ENCODE assay signal across 25 cellular contexts in genomic region chr11:8222820-8223512, GRCh38. TPM values are rescaled to one million over a fixed set of nuclear protein-coding genes. Genes with fewer than 3 reads are reported as not detected.
A peak's percentile ranks its signal among the peaks of the same experiment; 100 is the strongest.
DNase-seq lines count a peak whose midpoint lies in the region; ATAC-seq, FAIRE-seq and TF ChIP-seq lines count a peak whose summit lies in the region.
"Had no signal": no experiment of that assay in that cellular context is flagged by ENCODE, and none has a peak within 500 bp of the region (broad histone marks: within the 10 kb centered on the region; RNA-seq: fewer than 3 reads in every experiment).

No MANE protein-coding gene starts in this region.

- intact Hi-C loops in kidney (cut with DNase I) = loop anchor here (5.0 kb wide), 1 partner anchor 344 kb away; no protein-coding TSS in a partner anchor

- no peaks in the 10 kb centered on the region for H3K9me3 ChIP-seq in kidney (ENCODE audit: control insufficient read depth in 1 of 2, low read length in 2 of 2)
- H3K9me3 ChIP-seq: heart right ventricle, vagina had no signal

- no peak overlapping the region for H3K4me3 Mint-ChIP-seq in activated T-cell treated with anti-CD3 and anti-CD28 coated beads, Interleukin-2, amount 50 U/mL, for 72 hours
- no peak overlapping the region for H3K4me3 Mint-ChIP-seq in activated T-cell treated with anti-CD3 and anti-CD28 coated beads, Interleukin-2, amount 50 U/mL, for 4 hours
- H3K4me3 Mint-ChIP-seq: activated T-helper 1 cell treated with anti-CD3 and anti-CD28 coated beads, Interleukin-12 subunit alpha, Interleukin-12 subunit beta, Interleukin-2, Interleukin-4 antibody, amounts not matched to agents 30 ng/mL and 10 ng/mL and 1 ng/mL, durations not matched to agents 14 hours and 24 hours and 36 hours; CD8-positive, alpha-beta memory T cell; HFFc6; T-helper 2 cell treated with Interferon-gamma antibody and Interleukin-4, amounts not matched to agents 5 μg/mL and 100 μg/mL, for 36 hours had no signal

- H3K27me3 Mint-ChIP-seq in activated T-cell treated with anti-CD3 and anti-CD28 coated beads, Interleukin-2, amount 50 U/mL, for 72 hours (ENCODE audit: low read depth) = peaks cover 5% of the 10 kb centered on the region
- peaks cover 1% of the 10 kb centered on the region for H3K27me3 Mint-ChIP-seq in activated T-cell treated with anti-CD3 and anti-CD28 coated beads, Interleukin-2, amount 50 U/mL, for 4 hours (ENCODE audit: low read depth)

- H3K4me3 ChIP-seq in kidney (ENCODE audit: low read length in 2 of 2) = no peak overlapping the region
- H3K4me3 ChIP-seq: heart right ventricle, PC-9, vagina had no signal

- H3K4me1 ChIP-seq in kidney (ENCODE audit: control insufficient read depth in 1 of 2, insufficient read depth in 1 of 2, low read depth in 1 of 2, low read length in 2 of 2) = no peaks in the 10 kb centered on the region
- H3K4me1 ChIP-seq: vagina had no signal

- no peaks in the 10 kb centered on the region for H3K36me3 Mint-ChIP-seq in activated T-cell treated with anti-CD3 and anti-CD28 coated beads, Interleukin-2, amount 50 U/mL, for 72 hours (ENCODE audit: insufficient read depth in 2 of 2)
- no peaks in the 10 kb centered on the region for H3K36me3 Mint-ChIP-seq in activated T-cell treated with anti-CD3 and anti-CD28 coated beads, Interleukin-2, amount 50 U/mL, for 4 hours (ENCODE audit: insufficient read depth)
- H3K36me3 Mint-ChIP-seq: CD8-positive, alpha-beta memory T cell had no signal

- H3K27ac ChIP-seq in kidney (ENCODE audit: low read depth in 2 of 2, low read length in 2 of 2) = no peak overlapping the region
- H3K27ac ChIP-seq: heart right ventricle, PC-9, vagina had no signal

- H3K4me1 Mint-ChIP-seq in activated T-cell treated with anti-CD3 and anti-CD28 coated beads, Interleukin-2, amount 50 U/mL, for 72 hours (ENCODE audit: low read depth) = peaks cover 11% of the 10 kb centered on the region
- H3K4me1 Mint-ChIP-seq in activated T-cell treated with anti-CD3 and anti-CD28 coated beads, Interleukin-2, amount 50 U/mL, for 4 hours (ENCODE audit: low read depth) = peaks cover 1% of the 10 kb centered on the region

- peak; percentile 22 to 33 for DNase-seq in activated T-cell treated with anti-CD3 and anti-CD28 coated beads, Interleukin-2, amount 50 U/mL, for 72 hours
- DNase-seq in activated T-cell treated with anti-CD3 and anti-CD28 coated beads, Interleukin-2, amount 50 U/mL, for 4 hours = no peak
- DNase-seq in UCSD-AML1 (lab: John Stamatoyannopoulos, UW; ENCODE audit: unreplicated experiment) (peak; percentile 63), kidney (peak; percentile 60)
- DNase-seq in effector CD4-positive, alpha-beta T cell = no peak
- DNase-seq: activated CD4-positive, alpha-beta T cell treated with anti-CD3 and anti-CD28 coated beads for 1 hour; CD8-positive, alpha-beta memory T cell; central memory CD4-positive, alpha-beta T cell; effector memory CD4-positive, alpha-beta T cell; heart right ventricle; mesendoderm; NCI-H187 treated with DMSO at 0.1 percent for 48 hours; NCI-H446 treated with DMSO at 0.1 percent for 48 hours; PC-9; stimulated activated naive CD4-positive, alpha-beta T cell treated with Interleukin-2 at 50 U/mL for 16 hours had no signal

- TF ChIP-seq CTCF in kidney (IDR thresholded peaks at IDR 0.05; ENCODE audit: borderline replicate concordance, extremely low read depth, insufficient read depth) = no peak

- no peak overlapping the region for H3K9ac ChIP-seq in kidney (ENCODE audit: low read length in 2 of 2)

- no peaks in the 10 kb centered on the region for H3K36me3 ChIP-seq in kidney (ENCODE audit: control insufficient read depth in 1 of 2, insufficient read depth in 2 of 2, low read length in 2 of 2)
- H3K36me3 ChIP-seq: heart right ventricle, vagina had no signal

- no peak for FAIRE-seq in kidney (lab: Jason Lieb, UNC)
- FAIRE-seq: islet of Langerhans had no signal

- no peaks in the 10 kb centered on the region for H3K9me3 Mint-ChIP-seq in activated T-cell treated with anti-CD3 and anti-CD28 coated beads, Interleukin-2, amount 50 U/mL, for 72 hours
- H3K9me3 Mint-ChIP-seq in activated T-cell treated with anti-CD3 and anti-CD28 coated beads, Interleukin-2, amount 50 U/mL, for 4 hours = no peaks in the 10 kb centered on the region
- H3K9me3 Mint-ChIP-seq: activated T-helper 1 cell treated with anti-CD3 and anti-CD28 coated beads, Interleukin-12 subunit alpha, Interleukin-12 subunit beta, Interleukin-2, Interleukin-4 antibody, amounts not matched to agents 30 ng/mL and 10 ng/mL and 1 ng/mL, durations not matched to agents 14 hours and 24 hours and 36 hours; CD8-positive, alpha-beta memory T cell; HFFc6; T-helper 2 cell treated with Interferon-gamma antibody and Interleukin-4, amounts not matched to agents 5 μg/mL and 100 μg/mL, for 36 hours had no signal

- no peak overlapping the region for H3K27ac Mint-ChIP-seq in activated T-cell treated with anti-CD3 and anti-CD28 coated beads, Interleukin-2, amount 50 U/mL, for 72 hours
- H3K27ac Mint-ChIP-seq: activated T-helper 1 cell treated with anti-CD3 and anti-CD28 coated beads, Interleukin-12 subunit alpha, Interleukin-12 subunit beta, Interleukin-2, Interleukin-4 antibody, amounts not matched to agents 30 ng/mL and 10 ng/mL and 1 ng/mL, durations not matched to agents 14 hours and 24 hours and 36 hours; HFFc6; T-helper 2 cell treated with Interferon-gamma antibody and Interleukin-4, amounts not matched to agents 5 μg/mL and 100 μg/mL, for 36 hours had no signal

- peak; percentile 32 to 65 for ATAC-seq in activated T-cell treated with anti-CD3 and anti-CD28 coated beads, Interleukin-2, amount 50 U/mL, for 72 hours (replicated peaks in 1 of 2)
- ATAC-seq in activated T-cell treated with anti-CD3 and anti-CD28 coated beads, Interleukin-2, amount 50 U/mL, for 4 hours = no peak
- ATAC-seq in HG03108 (IDR thresholded peaks at IDR 0.05; ENCODE audit: unreplicated experiment) = no peak
- ATAC-seq in GM21717 (IDR thresholded peaks at IDR 0.05; ENCODE audit: unreplicated experiment) = no peak
- ATAC-seq in GM21360 (IDR thresholded peaks at IDR 0.05; ENCODE audit: unreplicated experiment) = no peak
- ATAC-seq: heart right ventricle had no signal

RNA-seq across cellular contexts. Expression of gene LMO1, which starts 40.7 kb away (rescaled TPM):
- total RNA-seq in activated T-cell treated with anti-CD3 and anti-CD28 coated beads, Interleukin-2, amount 50 U/mL, for 72 hours = under 1 TPM in 1 of 2 donors, not detected in 1; 0.32 TPM
- not detected for total RNA-seq in activated T-cell treated with anti-CD3 and anti-CD28 coated beads, Interleukin-2, amount 50 U/mL, for 4 hours
- total RNA-seq in kidney = not detected
- 0.95 TPM for polyA plus RNA-seq in kidney (ENCODE audit: insufficient read depth, low read depth, low replicate concordance)
- total RNA-seq: activated T-helper 1 cell treated with anti-CD3 and anti-CD28 coated beads, Interleukin-12 subunit alpha, Interleukin-12 subunit beta, Interleukin-2, Interleukin-4 antibody, amounts not matched to agents 30 ng/mL and 10 ng/mL and 1 ng/mL, durations not matched to agents 14 hours and 24 hours and 36 hours; CD8-positive, alpha-beta memory T cell; fibroblast of lung; HFFc6; PC-9; vagina had no signal
- polyA plus RNA-seq: fibroblast of lung had no signal

RNA-seq across cellular contexts. Expression of gene RIC3, which starts 54.1 kb away (rescaled TPM):
- 10 to 100 TPM; 17.2 to 17.8 TPM for total RNA-seq in activated T-cell treated with anti-CD3 and anti-CD28 coated beads, Interleukin-2, amount 50 U/mL, for 72 hours
- total RNA-seq in activated T-cell treated with anti-CD3 and anti-CD28 coated beads, Interleukin-2, amount 50 U/mL, for 4 hours = 10 to 100 TPM; 14.5 to 16.6 (median 15.2) TPM
- 30.7 TPM for total RNA-seq in kidney
- polyA plus RNA-seq in kidney (ENCODE audit: insufficient read depth, low read depth, low replicate concordance) = 10.5 TPM
- total RNA-seq: fibroblast of lung, HFFc6, HT1080, PC-9 had no signal
- polyA plus RNA-seq: fibroblast of lung had no signal

Comparison
In these comparisons a context has a peak if more than half of its experiments do, and no peak if none do; other contexts are left out.
1. ATAC-seq: peak in activated T-cell treated with anti-CD3 and anti-CD28 coated beads, Interleukin-2, amount 50 U/mL, for 72 hours (2 of 2); none in activated T-cell treated with anti-CD3 and anti-CD28 coated beads, Interleukin-2, amount 50 U/mL, for 4 hours (0 of 2), HG03108 (single experiment), GM21717 (single experiment) and GM21360 (single experiment).
2. DNase-seq: peak in activated T-cell treated with anti-CD3 and anti-CD28 coated beads, Interleukin-2, amount 50 U/mL, for 72 hours (2 of 2), UCSD-AML1 (single experiment) and kidney (single experiment); none in activated T-cell treated with anti-CD3 and anti-CD28 coated beads, Interleukin-2, amount 50 U/mL, for 4 hours (single experiment) and effector CD4-positive, alpha-beta T cell (single experiment).